In the genomic region with DNA sequence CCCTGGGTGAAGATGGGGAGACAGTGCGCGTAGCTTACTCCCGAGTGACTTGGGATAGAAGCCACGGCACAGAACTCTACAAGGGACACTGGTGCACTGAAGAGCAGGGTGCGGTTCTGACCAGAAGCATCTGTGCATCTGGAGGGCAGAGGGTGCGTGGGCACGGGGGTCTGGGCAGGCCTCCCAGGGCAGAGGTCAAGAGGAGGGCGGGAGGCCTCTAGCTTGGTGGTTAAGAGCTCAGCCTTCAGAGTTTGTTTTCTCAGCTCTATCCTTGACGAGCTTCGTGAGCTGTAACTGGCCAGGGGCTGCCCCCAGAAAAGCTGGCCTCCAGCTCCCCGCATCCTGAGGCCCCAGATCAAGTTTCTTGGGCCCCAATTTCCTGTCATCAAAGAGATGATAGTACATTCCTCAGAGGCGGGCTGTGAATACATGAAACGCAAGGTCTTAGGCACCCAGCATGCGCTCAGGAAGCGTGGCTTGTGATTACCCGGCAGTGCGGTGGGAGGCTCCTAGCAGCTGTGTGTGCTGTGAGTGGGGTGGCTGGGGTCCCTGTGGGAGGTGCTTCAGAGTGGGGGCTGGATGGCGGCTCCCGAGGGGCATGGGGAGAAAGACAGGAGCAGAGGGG, we compare ENCODE assay signal across 1 cellular context.
TF ChIP-seq lines count a peak whose summit lies in the region.

No MANE protein-coding gene starts in this region.

TF ChIP-seq in GM12891, 5 proteins besides CTCF, POLR2A, EP300 and RAD21:
- TF ChIP-seq POLR2AphosphoS5 (IDR thresholded peaks at IDR 0.05; ENCODE audit: low read depth, low read length) (0 out of 2 replicates have a peak, but pooled peaks have one; percentile 34), SPI1 (IDR thresholded peaks at IDR 0.05; ENCODE audit: low read depth, low read length) (no peak)
